9 cellular contexts compared by ENCODE assay signal in genomic region chr17:78258323-78259229, GRCh38. TPM values are rescaled to one million over a fixed set of nuclear protein-coding genes. Genes with fewer than 3 reads are reported as not detected.
A peak's percentile ranks its signal among the peaks of the same experiment; 100 is the strongest.
DNase-seq lines count a peak whose midpoint lies in the region; ATAC-seq and TF ChIP-seq lines count a peak whose summit lies in the region.
"Had no signal": no experiment of that assay in that cellular context is flagged by ENCODE, and none has a peak within 500 bp of the region (broad histone marks: within the 10 kb centered on the region; RNA-seq: fewer than 3 reads in every experiment).

No MANE protein-coding gene starts in this region.

- peak overlapping the region; percentile 8 to 11 for H3K27ac ChIP-seq in esophagus (ENCODE audit: low read depth in 2 of 2, low read length in 1 of 2)

- H3K4me3 ChIP-seq in NB4 (ENCODE audit: low read depth, low read length), result no peak overlapping the region
- no peak overlapping the region for H3K4me3 ChIP-seq in esophagus (ENCODE audit: low read depth in 1 of 2, low read length in 2 of 2)
- H3K4me3 ChIP-seq: pancreas had no signal

- ATAC-seq in HG02884 (IDR thresholded peaks at IDR 0.05; ENCODE audit: unreplicated experiment) (no peak), GM21786 (IDR thresholded peaks at IDR 0.05; ENCODE audit: unreplicated experiment) (no peak), GM19035 (IDR thresholded peaks at IDR 0.05; ENCODE audit: unreplicated experiment) (no peak)

- H3K27me3 ChIP-seq in esophagus (ENCODE audit: control insufficient read depth in 1 of 2, insufficient read depth in 2 of 2, low read length in 2 of 2), result no peaks in the 10 kb centered on the region
- H3K27me3 ChIP-seq: pancreas had no signal

- no peaks in the 10 kb centered on the region for H3K36me3 ChIP-seq in esophagus (ENCODE audit: control insufficient read depth in 2 of 2, insufficient read depth in 2 of 2, low read length in 1 of 2)
- H3K36me3 ChIP-seq: pancreas had no signal

- no peak for TF ChIP-seq CTCF in NB4 (IDR thresholded peaks at IDR 0.05; ENCODE audit: low read depth, low read length)

- no peak for TF ChIP-seq POLR2A in NB4 (IDR thresholded peaks at IDR 0.05; ENCODE audit: extremely low read depth, insufficient read length)

- H3K9me3 ChIP-seq in esophagus (ENCODE audit: control insufficient read depth in 2 of 2, insufficient read depth in 1 of 2, low read depth in 1 of 2, low read length in 1 of 2), result no peaks in the 10 kb centered on the region
- H3K9me3 ChIP-seq: pancreas had no signal

- peak; percentile 79 for DNase-seq in NB4 (ENCODE audit: low read depth)
- peak; percentile 66 for DNase-seq in activated CD4-positive, alpha-beta T cell treated with anti-CD3 and anti-CD28 coated beads, Interleukin-2, amount 50 U/mL, for 1 hour
- DNase-seq in stimulated activated CD4-positive, alpha-beta T cell treated with anti-CD3 and anti-CD28 coated beads, Interleukin-12 subunit alpha, Interleukin-12 subunit beta, amount 100 ng/mL, for 4 hours, result peak; percentile 68
- no peak for DNase-seq in NCI-H1930 (lab: John Stamatoyannopoulos, UW)

- peaks cover 3 to 7% of the 10 kb centered on the region in 2 donors for H3K4me1 ChIP-seq in esophagus (ENCODE audit: control insufficient read depth in 2 of 2, insufficient read depth in 2 of 2, low read length in 1 of 2)
- H3K4me1 ChIP-seq: pancreas had no signal

- 38 to 45% methylated on average over 24 of the region's 24 CpGs for WGBS in esophagus, 2 donors

RNA-seq across cellular contexts. Expression of gene TMEM235, which starts 27.1 kb away (rescaled TPM):
- not detected for polyA plus RNA-seq in esophagus

RNA-seq across cellular contexts. Expression of gene BIRC5, which starts 44.5 kb away (rescaled TPM):
- 10 to 100 TPM in 1 of 2 donors, 1 to 10 TPM in 1; 8.0 to 17.6 TPM for polyA plus RNA-seq in esophagus

Comparison
In these comparisons a context has a peak if more than half of its experiments do, and no peak if none do; other contexts are left out.
1. DNase-seq: peak in NB4 (single experiment), activated CD4-positive, alpha-beta T cell treated with anti-CD3 and anti-CD28 coated beads, Interleukin-2, amount 50 U/mL, for 1 hour (single experiment) and stimulated activated CD4-positive, alpha-beta T cell treated with anti-CD3 and anti-CD28 coated beads, Interleukin-12 subunit alpha, Interleukin-12 subunit beta, amount 100 ng/mL, for 4 hours (single experiment); none in NCI-H1930 (0 of 2).